Comparison of ENCODE assay signal across 10 cellular contexts in the genomic region with DNA sequence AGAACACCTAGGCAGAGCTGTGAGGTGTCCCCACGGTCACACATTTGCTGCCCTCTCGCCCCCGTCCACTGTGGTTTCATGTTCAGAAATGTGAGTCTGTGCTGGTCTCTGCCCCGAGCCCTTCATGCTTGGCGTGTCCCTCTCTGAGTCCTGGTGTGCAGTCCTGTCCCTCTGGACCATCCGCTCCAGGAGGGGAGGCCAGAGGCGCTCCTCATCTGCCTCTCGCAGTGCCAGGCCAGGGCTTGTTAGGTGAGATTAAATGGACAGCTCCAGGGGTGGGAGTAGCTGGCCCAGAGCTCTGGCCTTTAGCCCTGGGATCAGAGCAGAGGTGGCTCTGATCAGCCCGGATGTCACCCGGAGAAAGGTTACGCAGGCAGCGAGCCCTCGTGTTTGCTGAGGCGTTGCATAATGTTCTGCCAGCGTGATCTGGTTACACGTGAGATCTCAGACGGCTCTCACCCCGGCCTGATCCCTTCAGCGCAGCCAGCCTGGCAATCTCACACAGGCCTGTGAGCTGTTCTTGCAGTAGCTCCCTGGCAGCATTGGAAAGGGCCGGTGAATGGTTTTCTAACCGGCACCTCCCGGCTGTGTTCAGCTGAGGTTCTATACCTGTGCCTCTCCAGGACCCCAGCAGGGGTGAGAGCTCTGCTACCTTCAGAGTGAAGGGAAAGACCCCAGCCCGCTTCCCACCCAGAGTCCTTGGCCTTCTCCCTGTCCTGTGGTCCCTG. TPM values are rescaled to one million over a fixed set of nuclear protein-coding genes. Genes with fewer than 3 reads are reported as not detected.
DNase-seq lines count a peak whose midpoint lies in the region; ATAC-seq and FAIRE-seq lines count a peak whose summit lies in the region.
"Had no signal": no experiment of that assay in that cellular context is flagged by ENCODE, and none has a peak within 500 bp of the region (broad histone marks: within the 10 kb centered on the region; RNA-seq: fewer than 3 reads in every experiment).

No MANE protein-coding gene starts in this region.

- peaks cover 44% of the 10 kb centered on the region for H3K36me3 Mint-ChIP-seq in activated CD4-positive, alpha-beta T cell treated with anti-CD3 and anti-CD28 coated beads for 36 hours (ENCODE audit: low read depth)
- H3K36me3 Mint-ChIP-seq in T-helper 17 cell (ENCODE audit: low read depth), result peaks cover 7% of the 10 kb centered on the region
- peaks cover 58 to 68% of the 10 kb centered on the region in 2 donors for H3K36me3 Mint-ChIP-seq in stimulated activated naive B cell treated with anti-CD40 and anti-IgM and Interleukin-4, amounts not matched to agents 10 μg/mL and 1 μg/mL and 100 μg/mL, for 72 hours

- CTCF ChIA-PET in activated CD4-positive, alpha-beta T cell treated with anti-CD3 and anti-CD28 coated beads for 36 hours (lab: Charles Lee), result interaction anchor here (0.7 to 1.6 kb wide), 7 partner anchors 11 to 160 kb away, joined by 3 to 9 read pairs (median 3); no protein-coding TSS in a partner anchor

- peak overlapping the region; percentile 59 for H3K27ac Mint-ChIP-seq in activated CD4-positive, alpha-beta T cell treated with anti-CD3 and anti-CD28 coated beads for 36 hours
- peak overlapping the region; percentile 72 for H3K27ac Mint-ChIP-seq in T-helper 17 cell
- H3K27ac Mint-ChIP-seq in stimulated activated naive B cell treated with anti-CD40 and anti-IgM and Interleukin-4, amounts not matched to agents 10 μg/mL and 1 μg/mL and 100 μg/mL, for 72 hours, result peak overlapping the region; percentile 77

- no peak overlapping the region for H3K4me3 Mint-ChIP-seq in activated CD4-positive, alpha-beta T cell treated with anti-CD3 and anti-CD28 coated beads for 36 hours
- H3K4me3 Mint-ChIP-seq in T-helper 17 cell, result peak overlapping the region; percentile 72
- no peak overlapping the region for H3K4me3 Mint-ChIP-seq in stimulated activated naive B cell treated with anti-CD40 and anti-IgM and Interleukin-4, amounts not matched to agents 10 μg/mL and 1 μg/mL and 100 μg/mL, for 72 hours
- H3K4me3 Mint-ChIP-seq: central memory CD8-positive, alpha-beta T cell had no signal

- no peaks in the 10 kb centered on the region for H3K27me3 Mint-ChIP-seq in activated CD4-positive, alpha-beta T cell treated with anti-CD3 and anti-CD28 coated beads for 36 hours
- no peaks in the 10 kb centered on the region for H3K27me3 Mint-ChIP-seq in T-helper 17 cell
- no peaks in the 10 kb centered on the region for H3K27me3 Mint-ChIP-seq in stimulated activated naive B cell treated with anti-CD40 and anti-IgM and Interleukin-4, amounts not matched to agents 10 μg/mL and 1 μg/mL and 100 μg/mL, for 72 hours
- H3K27me3 Mint-ChIP-seq: central memory CD8-positive, alpha-beta T cell had no signal

- H3K4me1 Mint-ChIP-seq in activated CD4-positive, alpha-beta T cell treated with anti-CD3 and anti-CD28 coated beads for 36 hours, result peaks cover 38% of the 10 kb centered on the region
- peaks cover 28% of the 10 kb centered on the region for H3K4me1 Mint-ChIP-seq in T-helper 17 cell
- H3K4me1 Mint-ChIP-seq in stimulated activated naive B cell treated with anti-CD40 and anti-IgM and Interleukin-4, amounts not matched to agents 10 μg/mL and 1 μg/mL and 100 μg/mL, for 72 hours, result peaks cover 25 to 44% of the 10 kb centered on the region in 2 donors

- POLR2A ChIA-PET in activated CD4-positive, alpha-beta T cell treated with anti-CD3 and anti-CD28 coated beads for 36 hours (lab: Charles Lee), result no interaction called here

- intact Hi-C loops in activated CD4-positive, alpha-beta T cell treated with anti-CD3 and anti-CD28 coated beads for 36 hours (cut with DNase I, micrococcal nuclease), result loop anchor here in 1 of 2 experiments (5.0 kb wide), 1 partner anchor 161 kb away; no protein-coding TSS in a partner anchor

- no peaks in the 10 kb centered on the region for H3K9me3 Mint-ChIP-seq in activated CD4-positive, alpha-beta T cell treated with anti-CD3 and anti-CD28 coated beads for 36 hours (ENCODE audit: low read depth)
- H3K9me3 Mint-ChIP-seq in stimulated activated naive B cell treated with anti-CD40 and anti-IgM and Interleukin-4, amounts not matched to agents 10 μg/mL and 1 μg/mL and 100 μg/mL, for 72 hours, result no peaks in the 10 kb centered on the region
- H3K9me3 Mint-ChIP-seq: central memory CD8-positive, alpha-beta T cell had no signal

- no peak for DNase-seq in activated CD4-positive, alpha-beta T cell treated with anti-CD3 and anti-CD28 coated beads for 36 hours
- no peak for DNase-seq in activated CD4-positive, alpha-beta T cell treated with anti-CD3 and anti-CD28 coated beads, Interleukin-2, amount 50 U/mL, for 4 hours
- DNase-seq in T-helper 17 cell, result no peak
- no peak for DNase-seq in stimulated activated naive B cell treated with anti-CD40 and anti-IgM and Interleukin-4, amounts not matched to agents 10 μg/mL and 1 μg/mL and 100 μg/mL, for 72 hours
- DNase-seq in globus pallidus (ENCODE audit: low spot score), result no peak
- no peak for DNase-seq in cortex of kidney (lab: John Stamatoyannopoulos, UW)

- H3K9me3 ChIP-seq in T-helper 17 cell (ENCODE audit: control insufficient read depth, low read length, poor library complexity, severe bottlenecking), result no peaks in the 10 kb centered on the region

- peak; percentile 17 for FAIRE-seq in islet of Langerhans (lab: Jason Lieb, UNC)

- ATAC-seq in activated CD4-positive, alpha-beta T cell treated with anti-CD3 and anti-CD28 coated beads for 36 hours, result peak; percentile 6
- ATAC-seq in T-helper 17 cell (peak; percentile 22), HG03039 (IDR thresholded peaks at IDR 0.05; ENCODE audit: unreplicated experiment) (no peak)
- no peak for ATAC-seq in stimulated activated naive B cell treated with anti-CD40 and anti-IgM and Interleukin-4, amounts not matched to agents 10 μg/mL and 1 μg/mL and 100 μg/mL, for 72 hours (replicated peaks)

RNA-seq across cellular contexts. Expression of a gene that starts 24.5 kb away (rescaled TPM):
- 10 to 100 TPM; 47.7 to 48.5 TPM for total RNA-seq in activated CD4-positive, alpha-beta T cell treated with anti-CD3 and anti-CD28 coated beads for 36 hours
- total RNA-seq in T-helper 17 cell, result 10 to 100 TPM; 46.4 to 58.2 TPM

RNA-seq across cellular contexts. Expression of a gene that starts 35.0 kb away (rescaled TPM):
- total RNA-seq in activated CD4-positive, alpha-beta T cell treated with anti-CD3 and anti-CD28 coated beads for 36 hours, result 10 to 100 TPM in 1 of 2 experiments, 1 to 10 TPM in 1; 6.9 to 10.8 TPM
- 10 to 100 TPM; 16.3 to 20.4 TPM for total RNA-seq in T-helper 17 cell

RNA-seq across cellular contexts. Expression of a gene that starts 35.9 kb away (rescaled TPM):
- 10 to 100 TPM; 11.3 to 13.7 TPM for total RNA-seq in activated CD4-positive, alpha-beta T cell treated with anti-CD3 and anti-CD28 coated beads for 36 hours
- 10 to 100 TPM; 11.6 to 15.2 TPM for total RNA-seq in T-helper 17 cell

RNA-seq across cellular contexts. Expression of a gene that starts 46.2 kb away (rescaled TPM):
- not detected for total RNA-seq in activated CD4-positive, alpha-beta T cell treated with anti-CD3 and anti-CD28 coated beads for 36 hours
- 1 to 10 TPM in 1 of 2 donors, not detected in 1; 9.3 TPM for total RNA-seq in T-helper 17 cell
- total RNA-seq: A673 had no signal

RNA-seq across cellular contexts. Expression of a gene that starts 57.0 kb away (rescaled TPM):
- 10 to 100 TPM; 64.4 to 68.5 TPM for total RNA-seq in activated CD4-positive, alpha-beta T cell treated with anti-CD3 and anti-CD28 coated beads for 36 hours
- total RNA-seq in T-helper 17 cell, result 10 to 100 TPM; 71.0 to 87.9 TPM

Comparison
In these comparisons a context has a peak if more than half of its experiments do, and no peak if none do; other contexts are left out.
1. ATAC-seq: peak in activated CD4-positive, alpha-beta T cell treated with anti-CD3 and anti-CD28 coated beads for 36 hours (single experiment) and T-helper 17 cell (single experiment); none in stimulated activated naive B cell treated with anti-CD40 and anti-IgM and Interleukin-4, amounts not matched to agents 10 μg/mL and 1 μg/mL and 100 μg/mL, for 72 hours (0 of 2) and HG03039 (single experiment).
2. Peak in every context shown above with its lines, with median percentiles within 50 percentile points of each other: H3K27ac Mint-ChIP-seq.